In the genomic region with DNA sequence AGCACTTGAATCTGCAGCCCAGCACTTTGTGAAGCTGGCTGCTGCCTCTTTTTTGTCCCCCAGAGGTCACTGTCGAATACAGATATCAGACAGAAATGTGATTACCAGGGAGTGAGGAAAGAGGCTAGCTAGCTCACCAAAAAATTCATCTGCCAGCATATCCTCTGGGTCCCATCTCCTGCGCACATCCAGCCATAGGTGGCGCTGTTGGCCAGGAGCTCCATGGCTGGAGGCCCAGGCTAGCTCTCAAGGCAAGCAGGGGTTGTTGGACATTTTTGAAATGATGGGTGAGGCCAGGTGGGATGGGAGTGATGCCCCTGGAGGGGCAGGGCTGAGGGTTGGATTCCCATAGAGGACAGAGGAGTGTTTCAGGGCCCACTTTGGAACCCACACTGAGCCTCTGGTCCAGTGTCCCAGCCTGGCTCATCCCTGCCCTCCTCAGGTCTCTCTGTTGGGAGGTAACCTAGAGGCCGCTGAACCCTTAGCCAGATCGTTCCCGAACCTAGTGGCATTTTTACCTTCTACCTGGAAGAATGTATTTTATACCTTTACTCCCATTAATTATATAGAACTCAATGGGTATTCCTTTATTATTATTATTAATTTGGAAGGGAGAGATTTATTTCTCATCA, we compare ENCODE assay signal across 8 cellular contexts. TPM values are rescaled to one million over a fixed set of nuclear protein-coding genes. Genes with fewer than 3 reads are reported as not detected.
DNase-seq lines count a peak whose midpoint lies in the region; ATAC-seq, FAIRE-seq and TF ChIP-seq lines count a peak whose summit lies in the region.

No MANE protein-coding gene starts in this region.

- TF ChIP-seq CTCF in dorsolateral prefrontal cortex (IDR thresholded peaks at IDR 0.05 in 54 of 56, conservative IDR thresholded peaks at IDR 0.05 in 2 of 56; ENCODE audit: low read depth in 1 of 56, partially characterized antibody in 56 of 56): peak; percentile 60 to 95 (median 89)

- peak; percentile 57 for DNase-seq in NCI-H82 treated with DMSO at 0.1 percent for 48 hours (lab: John Stamatoyannopoulos, UW; ENCODE audit: unreplicated experiment)
- DNase-seq in activated CD4-positive, alpha-beta T cell treated with anti-CD3 and anti-CD28 coated beads, Interleukin-2, amount 50 U/mL, for 48 hours: peak; percentile 82 to 86
- DNase-seq in dorsolateral prefrontal cortex: peak; percentile 68 to 85 (median 78)
- DNase-seq in lung microvascular endothelial cell (ENCODE audit: low read depth in 2 of 2): peak; percentile 68 to 81
- DNase-seq in stimulated activated CD8-positive, alpha-beta memory T cell treated with anti-CD3 and anti-CD28 coated beads, Interleukin-2, amount 100 ng/mL, for 48 hours (ENCODE audit: low read depth in 2 of 2): peak; percentile 27 to 66

- H3K27me3 ChIP-seq in dorsolateral prefrontal cortex: no peaks in the 10 kb centered on the region

- FAIRE-seq in G401.6 (lab: Jason Lieb, UNC): peak; percentile 97

- ATAC-seq in HG03280 (IDR thresholded peaks at IDR 0.05; ENCODE audit: unreplicated experiment) (peak; percentile 70), HG03469 (IDR thresholded peaks at IDR 0.05; ENCODE audit: unreplicated experiment) (no peak)

- no peak overlapping the region for H3K4me3 ChIP-seq in dorsolateral prefrontal cortex

- intact Hi-C loops in dorsolateral prefrontal cortex (cut with DNase I): loop anchor here (1.0 to 5.0 kb wide), 3 partner anchors 89 to 178 kb away; no protein-coding TSS in a partner anchor

- H3K27ac ChIP-seq in dorsolateral prefrontal cortex: peak overlapping the region in 8 of 59 donors; percentile 3 to 62 (median 16)

RNA-seq across cellular contexts. Expression of gene DPCD, which starts 14.8 kb away (rescaled TPM):
- total RNA-seq in dorsolateral prefrontal cortex (10 to 100 TPM; 12.5 to 44.3 (median 27.3) TPM), lung microvascular endothelial cell (12.1 and 15.7 TPM in 2 replicates)

RNA-seq across cellular contexts. Expression of gene POLL, which starts 14.8 kb away (rescaled TPM):
- total RNA-seq in dorsolateral prefrontal cortex (10 to 100 TPM; 22.0 to 55.4 (median 35.3) TPM), lung microvascular endothelial cell (5.0 and 6.3 TPM in 2 replicates)
